Comparison of ENCODE assay signal across 1 cellular context in the genomic region with DNA sequence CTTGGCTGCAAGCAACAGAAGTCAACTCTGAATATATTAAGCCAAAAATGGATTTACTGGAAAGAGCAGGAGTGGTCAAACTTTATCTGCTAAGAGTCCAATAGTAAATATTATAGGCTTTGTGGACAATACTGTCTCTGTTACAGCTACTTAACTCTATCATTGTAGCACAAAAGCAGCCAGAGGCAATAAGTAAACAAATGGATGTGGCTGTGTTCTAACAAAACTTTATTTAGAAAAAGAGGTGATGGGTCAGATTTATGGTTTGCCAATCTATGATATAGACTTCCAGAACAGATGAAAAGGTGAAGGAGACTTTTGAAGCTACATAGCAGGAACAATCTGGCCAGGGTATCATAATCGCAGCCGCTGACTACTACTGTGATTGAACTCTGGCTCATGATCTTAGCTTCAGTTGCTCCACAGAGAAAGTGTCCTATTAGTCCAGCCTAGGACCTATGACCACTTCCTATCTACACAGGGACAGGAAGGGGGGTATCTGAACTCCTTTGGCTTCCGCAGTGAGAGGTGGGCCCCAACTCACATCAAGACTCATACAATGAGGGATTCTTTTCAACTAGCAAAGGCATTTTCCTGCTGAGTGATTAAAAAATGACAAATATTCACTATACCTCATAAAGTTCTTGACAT.
TF ChIP-seq lines count a peak whose summit lies in the region.

No MANE protein-coding gene starts in this region.

TF ChIP-seq in HepG2, 621 proteins besides CTCF, POLR2A, EP300 and RAD21 (continued from another document and continues in another):
- TF ChIP-seq TFE3 (CRISPR knock-in tag; IDR thresholded peaks at IDR 0.05) (no peak), NCOR1 (IDR thresholded peaks at IDR 0.05; ENCODE audit: borderline replicate concordance, low read length) (no peak), ZNF562 (CRISPR knock-in tag; IDR thresholded peaks at IDR 0.05; ENCODE audit: borderline replicate concordance) (no peak), SIN3B (IDR thresholded peaks at IDR 0.05; ENCODE audit: low read length) (no peak), TOPORS (CRISPR knock-in tag; IDR thresholded peaks at IDR 0.05) (no peak), MXD1 (CRISPR knock-in tag; IDR thresholded peaks at IDR 0.05) (no peak), GATAD2A (CRISPR knock-in tag; IDR thresholded peaks at IDR 0.05) (peak; percentile 56; the same call in 1 of the 2 replicates), MYNN (CRISPR knock-in tag; IDR thresholded peaks at IDR 0.05; ENCODE audit: low read depth) (no peak), RXRB (CRISPR knock-in tag; IDR thresholded peaks at IDR 0.05; ENCODE audit: borderline replicate concordance) (0 out of 2 replicates have a peak, but pooled peaks have one; percentile 37), FOXP1 (IDR thresholded peaks at IDR 0.05) (no peak), FOXP1 (CRISPR knock-in tag; IDR thresholded peaks at IDR 0.05) (0 out of 2 replicates have a peak, but pooled peaks have one; percentile 16), SOX6 (IDR thresholded peaks at IDR 0.05) (no peak), SOX6 (CRISPR knock-in tag; IDR thresholded peaks at IDR 0.05) (peak; percentile 49; the same call in 1 of the 2 replicates), ZNF777 (CRISPR knock-in tag; IDR thresholded peaks at IDR 0.05) (no peak), ARID4A (CRISPR knock-in tag; IDR thresholded peaks at IDR 0.05; ENCODE audit: borderline replicate concordance) (no peak), KAT8 (CRISPR knock-in tag; IDR thresholded peaks at IDR 0.05) (0 out of 2 replicates have a peak, but pooled peaks have one; percentile 22), ZNF619 (CRISPR knock-in tag; IDR thresholded peaks at IDR 0.05) (no peak)
- TF ChIP-seq, protein P1, sequence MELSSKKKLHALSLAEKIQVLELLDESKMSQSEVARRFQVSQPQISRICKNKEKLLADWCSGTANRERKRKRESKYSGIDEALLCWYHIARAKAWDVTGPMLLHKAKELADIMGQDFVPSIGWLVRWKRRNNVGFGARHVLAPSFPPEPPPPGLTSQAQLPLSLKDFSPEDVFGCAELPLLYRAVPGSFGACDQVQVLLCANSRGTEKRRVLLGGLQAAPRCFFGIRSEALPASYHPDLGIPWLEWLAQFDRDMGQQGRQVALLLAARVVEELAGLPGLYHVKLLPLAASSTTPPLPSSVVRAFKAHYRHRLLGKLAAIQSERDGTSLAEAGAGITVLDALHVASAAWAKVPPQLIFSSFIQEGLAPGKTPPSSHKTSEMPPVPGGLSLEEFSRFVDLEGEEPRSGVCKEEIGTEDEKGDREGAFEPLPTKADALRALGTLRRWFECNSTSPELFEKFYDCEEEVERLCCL (CRISPR knock-in tag; IDR thresholded peaks at IDR 0.05; ENCODE audit: borderline replicate concordance) = no peak
- TF ChIP-seq, protein P2, sequence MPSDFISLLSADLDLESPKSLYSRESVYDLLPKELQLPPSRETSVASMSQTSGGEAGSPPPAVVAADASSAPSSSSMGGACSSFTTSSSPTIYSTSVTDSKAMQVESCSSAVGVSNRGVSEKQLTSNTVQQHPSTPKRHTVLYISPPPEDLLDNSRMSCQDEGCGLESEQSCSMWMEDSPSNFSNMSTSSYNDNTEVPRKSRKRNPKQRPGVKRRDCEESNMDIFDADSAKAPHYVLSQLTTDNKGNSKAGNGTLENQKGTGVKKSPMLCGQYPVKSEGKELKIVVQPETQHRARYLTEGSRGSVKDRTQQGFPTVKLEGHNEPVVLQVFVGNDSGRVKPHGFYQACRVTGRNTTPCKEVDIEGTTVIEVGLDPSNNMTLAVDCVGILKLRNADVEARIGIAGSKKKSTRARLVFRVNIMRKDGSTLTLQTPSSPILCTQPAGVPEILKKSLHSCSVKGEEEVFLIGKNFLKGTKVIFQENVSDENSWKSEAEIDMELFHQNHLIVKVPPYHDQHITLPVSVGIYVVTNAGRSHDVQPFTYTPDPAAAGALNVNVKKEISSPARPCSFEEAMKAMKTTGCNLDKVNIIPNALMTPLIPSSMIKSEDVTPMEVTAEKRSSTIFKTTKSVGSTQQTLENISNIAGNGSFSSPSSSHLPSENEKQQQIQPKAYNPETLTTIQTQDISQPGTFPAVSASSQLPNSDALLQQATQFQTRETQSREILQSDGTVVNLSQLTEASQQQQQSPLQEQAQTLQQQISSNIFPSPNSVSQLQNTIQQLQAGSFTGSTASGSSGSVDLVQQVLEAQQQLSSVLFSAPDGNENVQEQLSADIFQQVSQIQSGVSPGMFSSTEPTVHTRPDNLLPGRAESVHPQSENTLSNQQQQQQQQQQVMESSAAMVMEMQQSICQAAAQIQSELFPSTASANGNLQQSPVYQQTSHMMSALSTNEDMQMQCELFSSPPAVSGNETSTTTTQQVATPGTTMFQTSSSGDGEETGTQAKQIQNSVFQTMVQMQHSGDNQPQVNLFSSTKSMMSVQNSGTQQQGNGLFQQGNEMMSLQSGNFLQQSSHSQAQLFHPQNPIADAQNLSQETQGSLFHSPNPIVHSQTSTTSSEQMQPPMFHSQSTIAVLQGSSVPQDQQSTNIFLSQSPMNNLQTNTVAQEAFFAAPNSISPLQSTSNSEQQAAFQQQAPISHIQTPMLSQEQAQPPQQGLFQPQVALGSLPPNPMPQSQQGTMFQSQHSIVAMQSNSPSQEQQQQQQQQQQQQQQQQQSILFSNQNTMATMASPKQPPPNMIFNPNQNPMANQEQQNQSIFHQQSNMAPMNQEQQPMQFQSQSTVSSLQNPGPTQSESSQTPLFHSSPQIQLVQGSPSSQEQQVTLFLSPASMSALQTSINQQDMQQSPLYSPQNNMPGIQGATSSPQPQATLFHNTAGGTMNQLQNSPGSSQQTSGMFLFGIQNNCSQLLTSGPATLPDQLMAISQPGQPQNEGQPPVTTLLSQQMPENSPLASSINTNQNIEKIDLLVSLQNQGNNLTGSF (CRISPR knock-in tag; IDR thresholded peaks at IDR 0.05) = no peak
- TF ChIP-seq, protein P3, sequence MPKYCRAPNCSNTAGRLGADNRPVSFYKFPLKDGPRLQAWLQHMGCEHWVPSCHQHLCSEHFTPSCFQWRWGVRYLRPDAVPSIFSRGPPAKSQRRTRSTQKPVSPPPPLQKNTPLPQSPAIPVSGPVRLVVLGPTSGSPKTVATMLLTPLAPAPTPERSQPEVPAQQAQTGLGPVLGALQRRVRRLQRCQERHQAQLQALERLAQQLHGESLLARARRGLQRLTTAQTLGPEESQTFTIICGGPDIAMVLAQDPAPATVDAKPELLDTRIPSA (CRISPR knock-in tag; IDR thresholded peaks at IDR 0.05; ENCODE audit: borderline replicate concordance) = no peak
- TF ChIP-seq, protein P4, sequence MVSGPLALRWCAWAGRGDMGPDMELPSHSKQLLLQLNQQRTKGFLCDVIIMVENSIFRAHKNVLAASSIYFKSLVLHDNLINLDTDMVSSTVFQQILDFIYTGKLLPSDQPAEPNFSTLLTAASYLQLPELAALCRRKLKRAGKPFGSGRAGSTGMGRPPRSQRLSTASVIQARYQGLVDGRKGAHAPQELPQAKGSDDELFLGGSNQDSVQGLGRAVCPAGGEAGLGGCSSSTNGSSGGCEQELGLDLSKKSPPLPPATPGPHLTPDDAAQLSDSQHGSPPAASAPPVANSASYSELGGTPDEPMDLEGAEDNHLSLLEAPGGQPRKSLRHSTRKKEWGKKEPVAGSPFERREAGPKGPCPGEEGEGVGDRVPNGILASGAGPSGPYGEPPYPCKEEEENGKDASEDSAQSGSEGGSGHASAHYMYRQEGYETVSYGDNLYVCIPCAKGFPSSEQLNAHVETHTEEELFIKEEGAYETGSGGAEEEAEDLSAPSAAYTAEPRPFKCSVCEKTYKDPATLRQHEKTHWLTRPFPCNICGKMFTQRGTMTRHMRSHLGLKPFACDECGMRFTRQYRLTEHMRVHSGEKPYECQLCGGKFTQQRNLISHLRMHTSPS (CRISPR knock-in tag; IDR thresholded peaks at IDR 0.05; ENCODE audit: low read depth) = no peak
- TF ChIP-seq, protein P5, sequence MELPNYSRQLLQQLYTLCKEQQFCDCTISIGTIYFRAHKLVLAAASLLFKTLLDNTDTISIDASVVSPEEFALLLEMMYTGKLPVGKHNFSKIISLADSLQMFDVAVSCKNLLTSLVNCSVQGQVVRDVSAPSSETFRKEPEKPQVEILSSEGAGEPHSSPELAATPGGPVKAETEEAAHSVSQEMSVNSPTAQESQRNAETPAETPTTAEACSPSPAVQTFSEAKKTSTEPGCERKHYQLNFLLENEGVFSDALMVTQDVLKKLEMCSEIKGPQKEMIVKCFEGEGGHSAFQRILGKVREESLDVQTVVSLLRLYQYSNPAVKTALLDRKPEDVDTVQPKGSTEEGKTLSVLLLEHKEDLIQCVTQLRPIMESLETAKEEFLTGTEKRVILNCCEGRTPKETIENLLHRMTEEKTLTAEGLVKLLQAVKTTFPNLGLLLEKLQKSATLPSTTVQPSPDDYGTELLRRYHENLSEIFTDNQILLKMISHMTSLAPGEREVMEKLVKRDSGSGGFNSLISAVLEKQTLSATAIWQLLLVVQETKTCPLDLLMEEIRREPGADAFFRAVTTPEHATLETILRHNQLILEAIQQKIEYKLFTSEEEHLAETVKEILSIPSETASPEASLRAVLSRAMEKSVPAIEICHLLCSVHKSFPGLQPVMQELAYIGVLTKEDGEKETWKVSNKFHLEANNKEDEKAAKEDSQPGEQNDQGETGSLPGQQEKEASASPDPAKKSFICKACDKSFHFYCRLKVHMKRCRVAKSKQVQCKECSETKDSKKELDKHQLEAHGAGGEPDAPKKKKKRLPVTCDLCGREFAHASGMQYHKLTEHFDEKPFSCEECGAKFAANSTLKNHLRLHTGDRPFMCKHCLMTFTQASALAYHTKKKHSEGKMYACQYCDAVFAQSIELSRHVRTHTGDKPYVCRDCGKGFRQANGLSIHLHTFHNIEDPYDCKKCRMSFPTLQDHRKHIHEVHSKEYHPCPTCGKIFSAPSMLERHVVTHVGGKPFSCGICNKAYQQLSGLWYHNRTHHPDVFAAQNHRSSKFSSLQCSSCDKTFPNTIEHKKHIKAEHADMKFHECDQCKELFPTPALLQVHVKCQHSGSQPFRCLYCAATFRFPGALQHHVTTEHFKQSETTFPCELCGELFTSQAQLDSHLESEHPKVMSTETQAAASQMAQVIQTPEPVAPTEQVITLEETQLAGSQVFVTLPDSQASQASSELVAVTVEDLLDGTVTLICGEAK (IDR thresholded peaks at IDR 0.05) = peak; percentile 72
- TF ChIP-seq, protein P5 (CRISPR knock-in tag; IDR thresholded peaks at IDR 0.05) = peak; percentile 97
